25 cellular contexts compared by ENCODE assay signal in the genomic region with DNA sequence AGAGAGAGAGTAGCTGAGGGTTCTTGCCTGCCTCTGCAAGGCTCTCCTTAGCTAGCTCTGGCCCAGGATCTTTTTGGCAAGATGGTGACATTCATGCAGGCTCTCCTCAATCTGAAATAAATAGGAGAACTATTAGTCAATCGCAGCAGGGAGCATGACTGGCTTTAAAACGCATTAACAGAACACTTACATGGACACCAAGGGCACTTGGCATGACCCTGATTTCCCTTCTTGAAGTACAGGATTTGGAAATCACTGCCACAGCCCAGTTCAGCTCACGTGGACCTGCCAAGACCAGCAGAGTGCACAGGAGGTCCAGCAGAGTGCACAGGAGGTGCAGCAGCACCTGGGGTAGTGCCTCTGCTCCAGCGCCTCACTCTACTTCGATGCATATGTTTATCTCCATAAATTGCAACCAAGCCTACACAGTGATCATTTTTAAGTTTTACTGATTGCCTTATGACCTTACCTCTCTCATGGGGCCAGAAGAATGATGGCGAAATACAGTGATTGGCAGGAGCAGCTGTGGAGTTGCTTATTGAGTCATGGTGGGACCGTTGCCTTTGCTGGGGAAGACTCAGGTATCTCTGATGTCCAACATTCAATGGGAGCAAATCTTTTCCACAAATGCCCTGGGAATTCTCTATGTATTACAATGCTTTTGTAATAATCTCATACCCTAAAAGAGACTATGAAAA.
DNase-seq lines count a peak whose midpoint lies in the region; ATAC-seq and TF ChIP-seq lines count a peak whose summit lies in the region.
"Had no signal": no experiment of that assay in that cellular context is flagged by ENCODE, and none has a peak within 500 bp of the region (broad histone marks: within the 10 kb centered on the region; RNA-seq: fewer than 3 reads in every experiment).

No MANE protein-coding gene starts in this region.

- H3K4me3 ChIP-seq in coronary artery (peak overlapping the region; percentile 11), right atrium auricular region (no peak overlapping the region), gastrocnemius medialis (peak overlapping the region in 3 of 4 donors; percentile 26 to 33 (median 30))
- H3K4me3 ChIP-seq: cardiac muscle cell, dorsolateral prefrontal cortex, ovary, smooth muscle cell had no signal

- POLR2A ChIA-PET in activated CD8-positive, alpha-beta T cell treated with anti-CD3 and anti-CD28 coated beads for 36 hours (lab: Charles Lee) = no interaction called here

- DNase-seq in CD14-positive monocyte (ENCODE audit: low spot score) (no peak), coronary artery (ENCODE audit: low spot score) (peak; percentile 84), right atrium auricular region (ENCODE audit: low spot score) (no peak), gastrocnemius medialis (peak; percentile 94 to 97), foreskin keratinocyte (no peak), NCI-H82 treated with DMSO at 0.1 percent for 48 hours (lab: John Stamatoyannopoulos, UW; ENCODE audit: unreplicated experiment) (no peak), SW 1271 (lab: John Stamatoyannopoulos, UW) (no peak)
- DNase-seq in activated CD8-positive, alpha-beta T cell treated with anti-CD3 and anti-CD28 coated beads for 36 hours = no peak
- DNase-seq: activated CD4-positive, CD25-positive, alpha-beta regulatory T cell treated with anti-CD3 and anti-CD28 coated beads, Interleukin-2, amount 50 U/mL, for 72 hours; activated naive CD8-positive, alpha-beta T cell treated with anti-CD3 and anti-CD28 coated beads, Interleukin-2, amount 10 ng/mL, durations not matched to agents 7 days and 5 days; C1 segment of cervical spinal cord; dorsolateral prefrontal cortex; erythroblast; HCEC 1CT; head of caudate nucleus; immature natural killer cell; natural killer cell; NCI-H1930; ovary; stimulated activated CD4-positive, alpha-beta T cell treated with anti-CD3 and anti-CD28 coated beads, Interleukin-4, amount 100 ng/mL, for 1 hour; stimulated activated naive CD8-positive, alpha-beta T cell treated with anti-CD3 and anti-CD28 coated beads, Interleukin-15, amount 100 ng/mL, for 72 hours had no signal

- no peaks in the 10 kb centered on the region for H3K36me3 Mint-ChIP-seq in CD14-positive monocyte
- H3K36me3 Mint-ChIP-seq in activated CD8-positive, alpha-beta T cell treated with anti-CD3 and anti-CD28 coated beads for 36 hours (ENCODE audit: low read depth) = no peaks in the 10 kb centered on the region
- H3K36me3 Mint-ChIP-seq: activated naive CD8-positive, alpha-beta T cell treated with anti-CD3 and anti-CD28 coated beads, Interleukin-2, amount 10 ng/mL, durations not matched to agents 7 days and 5 days; immature natural killer cell; memory B cell; natural killer cell had no signal

- H3K4me3 Mint-ChIP-seq in CD14-positive monocyte = no peak overlapping the region
- H3K4me3 Mint-ChIP-seq in activated CD8-positive, alpha-beta T cell treated with anti-CD3 and anti-CD28 coated beads for 36 hours = no peak overlapping the region
- H3K4me3 Mint-ChIP-seq: activated naive CD8-positive, alpha-beta T cell treated with anti-CD3 and anti-CD28 coated beads, Interleukin-2, amount 10 ng/mL, durations not matched to agents 7 days and 5 days; immature natural killer cell; memory B cell; natural killer cell; stimulated activated naive CD8-positive, alpha-beta T cell treated with anti-CD3 and anti-CD28 coated beads, Interleukin-15, amount 100 ng/mL, for 72 hours had no signal

- intact Hi-C loops in CD14-positive monocyte (cut with micrococcal nuclease) = no loop called here
- intact Hi-C loops in gastrocnemius medialis (cut with DNase I; ENCODE audit: low total_unique reads) = loop anchor here (1.0 to 2.0 kb wide), 3 partner anchors 11 to 18 kb away; no protein-coding TSS in a partner anchor
- intact Hi-C loops in activated CD8-positive, alpha-beta T cell treated with anti-CD3 and anti-CD28 coated beads for 36 hours (cut with micrococcal nuclease) = no loop called here

- TF ChIP-seq CTCF in CD14-positive monocyte (IDR thresholded peaks at IDR 0.05) (no peak), coronary artery (IDR thresholded peaks at IDR 0.05) (no peak), right atrium auricular region (IDR thresholded peaks at IDR 0.05) (no peak), gastrocnemius medialis (IDR thresholded peaks at IDR 0.05 in 4 of 5, conservative IDR thresholded peaks at IDR 0.05 in 1 of 5) (no peak), foreskin keratinocyte (conservative IDR thresholded peaks at IDR 0.05) (no peak)
- no peak for TF ChIP-seq CTCF in activated CD8-positive, alpha-beta T cell treated with anti-CD3 and anti-CD28 coated beads for 36 hours (IDR thresholded peaks at IDR 0.05)

- no peaks in the 10 kb centered on the region for H3K27me3 ChIP-seq in right atrium auricular region
- no peaks in the 10 kb centered on the region for H3K27me3 ChIP-seq in gastrocnemius medialis
- H3K27me3 ChIP-seq in foreskin keratinocyte = no peaks in the 10 kb centered on the region
- H3K27me3 ChIP-seq: cardiac muscle cell, dorsolateral prefrontal cortex, ovary had no signal

- in situ Hi-C loops in gastrocnemius medialis (cut with MboI; ENCODE audit: low sequenced_read_pairs in 4 of 4) = no loop called here

- H3K27ac ChIP-seq in coronary artery (peak overlapping the region; percentile 78 to 87), right atrium auricular region (peak overlapping the region; percentile 54 to 70), gastrocnemius medialis (peak overlapping the region; percentile 86 to 95 (median 90)), foreskin keratinocyte (no peak overlapping the region)
- H3K27ac ChIP-seq: cardiac muscle cell, dorsolateral prefrontal cortex, ovary had no signal

- ATAC-seq in gastrocnemius medialis (peak; percentile 93 to 96), foreskin keratinocyte (no peak)
- no peak for ATAC-seq in activated CD8-positive, alpha-beta T cell treated with anti-CD3 and anti-CD28 coated beads for 36 hours
- ATAC-seq: HepG2; natural killer cell; stimulated activated naive CD8-positive, alpha-beta T cell treated with anti-CD3 and anti-CD28 coated beads, Interleukin-15, amount 100 ng/mL, for 72 hours had no signal

- H3K9me3 ChIP-seq in right atrium auricular region (no peaks in the 10 kb centered on the region), gastrocnemius medialis (no peaks in the 10 kb centered on the region)
- H3K9me3 ChIP-seq: ovary had no signal

- H3K27ac Mint-ChIP-seq in CD14-positive monocyte = peak overlapping the region; percentile 79 to 94 (median 87)
- no peak overlapping the region for H3K27ac Mint-ChIP-seq in activated CD8-positive, alpha-beta T cell treated with anti-CD3 and anti-CD28 coated beads for 36 hours
- H3K27ac Mint-ChIP-seq: activated naive CD8-positive, alpha-beta T cell treated with anti-CD3 and anti-CD28 coated beads, Interleukin-2, amount 10 ng/mL, durations not matched to agents 7 days and 5 days; immature natural killer cell; memory B cell; natural killer cell; stimulated activated naive CD8-positive, alpha-beta T cell treated with anti-CD3 and anti-CD28 coated beads, Interleukin-15, amount 100 ng/mL, for 72 hours had no signal

- H3K4me1 ChIP-seq in right atrium auricular region = peaks cover 0 to 18% of the 10 kb centered on the region in 2 donors
- H3K4me1 ChIP-seq in gastrocnemius medialis = peaks cover 41 to 44% of the 10 kb centered on the region in 2 donors
- H3K4me1 ChIP-seq in foreskin keratinocyte = no peaks in the 10 kb centered on the region

- peaks cover 37% of the 10 kb centered on the region for H3K4me1 Mint-ChIP-seq in CD14-positive monocyte
- no peaks in the 10 kb centered on the region for H3K4me1 Mint-ChIP-seq in activated CD8-positive, alpha-beta T cell treated with anti-CD3 and anti-CD28 coated beads for 36 hours (ENCODE audit: low read depth)
- H3K4me1 Mint-ChIP-seq: activated naive CD8-positive, alpha-beta T cell treated with anti-CD3 and anti-CD28 coated beads, Interleukin-2, amount 10 ng/mL, durations not matched to agents 7 days and 5 days; memory B cell; natural killer cell; stimulated activated naive CD8-positive, alpha-beta T cell treated with anti-CD3 and anti-CD28 coated beads, Interleukin-15, amount 100 ng/mL, for 72 hours had no signal

- H3K36me3 ChIP-seq in right atrium auricular region = no peaks in the 10 kb centered on the region
- H3K36me3 ChIP-seq in gastrocnemius medialis = no peaks in the 10 kb centered on the region
- H3K36me3 ChIP-seq: cardiac muscle cell, ovary had no signal

- CTCF ChIA-PET in activated CD8-positive, alpha-beta T cell treated with anti-CD3 and anti-CD28 coated beads for 36 hours (lab: Charles Lee) = no interaction called here

- no peaks in the 10 kb centered on the region for H3K9me3 Mint-ChIP-seq in CD14-positive monocyte
- H3K9me3 Mint-ChIP-seq in activated CD8-positive, alpha-beta T cell treated with anti-CD3 and anti-CD28 coated beads for 36 hours = no peaks in the 10 kb centered on the region
- H3K9me3 Mint-ChIP-seq: activated naive CD8-positive, alpha-beta T cell treated with anti-CD3 and anti-CD28 coated beads, Interleukin-2, amount 10 ng/mL, durations not matched to agents 7 days and 5 days; immature natural killer cell; memory B cell; natural killer cell; stimulated activated naive CD8-positive, alpha-beta T cell treated with anti-CD3 and anti-CD28 coated beads, Interleukin-15, amount 100 ng/mL, for 72 hours had no signal

- TF ChIP-seq POLR2A in gastrocnemius medialis (IDR thresholded peaks at IDR 0.05) = peak; percentile 75 to 87

- H3K27me3 Mint-ChIP-seq in CD14-positive monocyte (ENCODE audit: low read depth in 3 of 3) = peaks cover 0 to 2% (median 1%) of the 10 kb centered on the region in 3 donors
- H3K27me3 Mint-ChIP-seq in activated CD8-positive, alpha-beta T cell treated with anti-CD3 and anti-CD28 coated beads for 36 hours = peaks cover 4% of the 10 kb centered on the region
- H3K27me3 Mint-ChIP-seq: stimulated activated naive CD8-positive, alpha-beta T cell treated with anti-CD3 and anti-CD28 coated beads, Interleukin-15, amount 100 ng/mL, for 72 hours had no signal

Comparison
In these comparisons a context has a peak if more than half of its experiments do, and no peak if none do; other contexts are left out.
1. DNase-seq: peak in coronary artery (single experiment) and gastrocnemius medialis (2 of 2); none in CD14-positive monocyte (single experiment), right atrium auricular region (single experiment), foreskin keratinocyte (0 of 2), activated CD8-positive, alpha-beta T cell treated with anti-CD3 and anti-CD28 coated beads for 36 hours (single experiment), NCI-H82 treated with DMSO at 0.1 percent for 48 hours (single experiment) and SW 1271 (0 of 2).
2. H3K4me3 ChIP-seq: peak in coronary artery (single experiment) and gastrocnemius medialis (3 of 4); none in right atrium auricular region (0 of 2).
3. ATAC-seq: peak in gastrocnemius medialis (2 of 2); none in foreskin keratinocyte (single experiment) and activated CD8-positive, alpha-beta T cell treated with anti-CD3 and anti-CD28 coated beads for 36 hours (single experiment).